Comparison of ENCODE assay signal across 8 cellular contexts in the genomic region with DNA sequence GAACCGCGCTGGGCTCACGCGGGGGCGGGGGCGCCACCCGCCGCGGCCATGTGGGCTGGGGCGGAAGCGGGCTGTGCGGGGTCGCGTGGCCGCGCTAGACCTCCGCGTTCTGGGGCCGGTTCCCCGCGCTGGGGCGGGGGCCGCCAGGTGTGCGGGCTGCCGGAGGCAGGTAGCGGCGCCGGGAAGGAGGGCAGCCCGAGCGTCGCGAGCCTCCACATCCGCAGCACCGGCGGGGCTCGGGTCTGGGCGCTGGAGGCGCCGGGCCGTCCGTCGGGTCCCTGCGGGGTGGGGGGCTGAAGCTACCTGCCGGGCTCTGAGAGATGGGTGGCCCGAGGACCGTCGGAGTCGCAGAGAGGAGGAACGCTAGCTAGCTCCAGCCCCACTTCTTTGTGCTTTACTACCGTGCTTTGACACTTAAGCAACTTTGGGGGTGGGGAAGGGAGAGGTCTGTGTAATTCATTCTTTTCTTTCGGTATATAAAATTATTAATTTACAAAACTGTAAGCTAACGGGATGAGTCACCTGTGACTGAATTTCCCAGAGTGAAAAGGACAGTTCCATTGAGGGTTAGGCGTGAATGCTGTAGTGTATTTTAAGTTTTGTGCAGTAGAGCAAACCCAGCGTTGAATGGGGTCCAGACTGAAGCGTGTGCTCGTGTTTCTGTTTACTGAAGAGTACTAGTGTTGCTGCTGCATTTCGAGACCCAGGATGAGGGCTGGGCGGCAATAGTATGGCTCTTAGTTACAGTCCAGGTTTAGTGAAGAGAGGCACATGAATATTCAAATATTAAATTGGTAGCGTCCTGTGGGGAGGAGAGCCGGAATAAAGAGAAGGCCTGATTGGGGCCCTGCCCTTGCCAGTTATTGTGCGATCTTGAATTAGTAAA. TPM values are rescaled to one million over a fixed set of nuclear protein-coding genes. Genes with fewer than 3 reads are reported as not detected.
A peak's percentile ranks its signal among the peaks of the same experiment; 100 is the strongest.
DNase-seq lines count a peak whose midpoint lies in the region; ATAC-seq and TF ChIP-seq lines count a peak whose summit lies in the region.

No MANE protein-coding gene starts in this region.

- H3K36me3 ChIP-seq in esophagus squamous epithelium (no peaks in the 10 kb centered on the region), aorta (ENCODE audit: control insufficient read depth in 1 of 2, insufficient read depth in 2 of 2, low read length in 1 of 2) (peaks cover 0 to 2% of the 10 kb centered on the region in 2 donors)

- ATAC-seq in GM21717 (IDR thresholded peaks at IDR 0.05; ENCODE audit: unreplicated experiment) (peak; percentile 25), natural killer cell (no peak), aorta (ENCODE audit: low FRiP score) (no peak)
- peak; percentile 3 to 5 for ATAC-seq in activated CD4-positive, CD25-positive, alpha-beta regulatory T cell treated with anti-CD3 and anti-CD28 coated beads, Interleukin-2, amount 50 U/mL, for 24 hours

- H3K36me3 Mint-ChIP-seq in natural killer cell: no peaks in the 10 kb centered on the region

- no peak for TF ChIP-seq POLR2A in esophagus squamous epithelium (IDR thresholded peaks at IDR 0.05)

- H3K4me3 Mint-ChIP-seq in natural killer cell: peak overlapping the region; percentile 75

- TF ChIP-seq CTCF in LNCaP clone FGC (IDR thresholded peaks at IDR 0.05; ENCODE audit: control insufficient read depth, extremely low read depth, insufficient read depth) (no peak), esophagus squamous epithelium (IDR thresholded peaks at IDR 0.05) (no peak), natural killer cell (IDR thresholded peaks at IDR 0.05) (no peak)

- 4 to 5% methylated on average over 13 to 24 of the region's 61 CpGs for WGBS in esophagus squamous epithelium, 2 donors
- WGBS in aorta, 2 donors: 3% methylated on average over 56 to 61 of the region's 61 CpGs

- H3K4me1 ChIP-seq in esophagus squamous epithelium (peaks cover 6 to 58% (median 15%) of the 10 kb centered on the region in 3 donors), aorta (ENCODE audit: control insufficient read depth in 1 of 2, insufficient read depth in 2 of 2, low read length in 2 of 2) (no peaks in the 10 kb centered on the region)

- DNase-seq in G401 (ENCODE audit: low spot score) (peak; percentile 44), LNCaP clone FGC (ENCODE audit: low read depth) (no peak), esophagus squamous epithelium (lab: John Stamatoyannopoulos, UW) (no peak), natural killer cell (no peak), aorta (no peak), CD1c-positive myeloid dendritic cell (ENCODE audit: extremely low spot score) (no peak)

- in situ Hi-C loops in G401 (cut with HindIII; ENCODE audit: low sequenced_read_pairs): no loop called here

- H3K27me3 ChIP-seq in esophagus squamous epithelium (no peaks in the 10 kb centered on the region), aorta (ENCODE audit: control insufficient read depth in 1 of 2, insufficient read depth in 2 of 2, low read length in 1 of 2) (no peaks in the 10 kb centered on the region)

- H3K27me3 Mint-ChIP-seq in natural killer cell (ENCODE audit: low read depth in 2 of 2): no peaks in the 10 kb centered on the region

- intact Hi-C loops in esophagus squamous epithelium (cut with DNase I): loop anchor here (5.0 to 10.0 kb wide), 2 partner anchors 61 kb away; no protein-coding TSS in a partner anchor
- intact Hi-C loops in natural killer cell (cut with micrococcal nuclease): loop anchor here (5.0 to 10.0 kb wide), 3 partner anchors 734 to 1096 kb away; a partner anchor contains a TSS
- intact Hi-C loops in aorta (cut with DNase I): loop anchor here (5.0 kb wide), 5 partner anchors 54 to 466 kb away; a partner anchor contains a TSS

- peaks cover 30 to 33% of the 10 kb centered on the region in 2 donors for H3K4me1 Mint-ChIP-seq in natural killer cell

- H3K9me3 ChIP-seq in esophagus squamous epithelium: no peaks in the 10 kb centered on the region
- no peaks in the 10 kb centered on the region for H3K9me3 ChIP-seq in aorta (ENCODE audit: control insufficient read depth, low read length)

- peak overlapping the region; percentile 64 to 88 for H3K27ac Mint-ChIP-seq in natural killer cell

- no peaks in the 10 kb centered on the region for H3K9me3 Mint-ChIP-seq in natural killer cell

- H3K4me3 ChIP-seq in LNCaP clone FGC (ENCODE audit: low read depth, low read length): peak overlapping the region; percentile 81
- peak overlapping the region; percentile 90 to 98 (median 98) for H3K4me3 ChIP-seq in esophagus squamous epithelium
- peak overlapping the region; percentile 97 to 99 for H3K4me3 ChIP-seq in aorta (ENCODE audit: low read length in 2 of 2)

- H3K27ac ChIP-seq in esophagus squamous epithelium (peak overlapping the region; percentile 93 to 99 (median 96)), aorta (ENCODE audit: low read depth in 1 of 2, low read length in 2 of 2) (peak overlapping the region in 1 of 2 donors; percentile 35)

RNA-seq across cellular contexts. Expression of a gene that starts 0.8 kb away (rescaled TPM):
- 48.9 and 53.9 TPM in 2 replicates for total RNA-seq in G401 (2014; rRNA removed; shearing (Covaris generic))
- total RNA-seq in esophagus squamous epithelium: 10 to 100 TPM; 48.5 to 81.6 (median 72.1) TPM
- 10 to 100 TPM; 41.1 to 54.3 (median 41.5) TPM for total RNA-seq in natural killer cell
- 10 to 100 TPM; 57.2 to 61.4 TPM for total RNA-seq in aorta
- polyA plus RNA-seq in aorta: 10 to 100 TPM; 40.2 to 48.2 TPM

Comparison
In these comparisons a context has a peak if more than half of its experiments do, and no peak if none do; other contexts are left out.
1. ATAC-seq: peak in GM21717 (single experiment) and activated CD4-positive, CD25-positive, alpha-beta regulatory T cell treated with anti-CD3 and anti-CD28 coated beads, Interleukin-2, amount 50 U/mL, for 24 hours (2 of 2); none in natural killer cell (0 of 3) and aorta (single experiment).
2. Peak in every context shown above with its lines, with median percentiles within 50 percentile points of each other: H3K4me3 ChIP-seq.